11 cellular contexts compared by ENCODE assay signal in genomic region chr3:3201584-3201983, GRCh38. TPM values are rescaled to one million over a fixed set of nuclear protein-coding genes. Genes with fewer than 3 reads are reported as not detected.
DNase-seq lines count a peak whose midpoint lies in the region; ATAC-seq and TF ChIP-seq lines count a peak whose summit lies in the region.
"Had no signal": no experiment of that assay in that cellular context is flagged by ENCODE, and none has a peak within 500 bp of the region (broad histone marks: within the 10 kb centered on the region; RNA-seq: fewer than 3 reads in every experiment).

No MANE protein-coding gene starts in this region.

- WGBS in smooth muscle cell (ENCODE audit: low lambda C conversion rate), result 47% methylated on average over 3 of the region's 3 CpGs
- 79 to 88% (median 84%) methylated on average over 3 of the region's 3 CpGs for whole genome bisulfite sequencing in ovary, 3 donors

- intact Hi-C loops in ovary (cut with DNase I), result loop anchor here in 3 of 4 donors (5.0 to 10.0 kb wide), 2 partner anchors 1073 to 1086 kb away; no protein-coding TSS in a partner anchor

- ATAC-seq in GM19023 (IDR thresholded peaks at IDR 0.05; ENCODE audit: unreplicated experiment), result peak; percentile 85
- ATAC-seq in GM21786 (IDR thresholded peaks at IDR 0.05; ENCODE audit: unreplicated experiment), result peak; percentile 96
- peak; percentile 71 for ATAC-seq in HG03354 (IDR thresholded peaks at IDR 0.05; ENCODE audit: poor library complexity, severe bottlenecking, unreplicated experiment)
- ATAC-seq: naive thymus-derived CD8-positive, alpha-beta T cell had no signal

- H3K4me1 ChIP-seq in smooth muscle cell (ENCODE audit: low read depth), result no peaks in the 10 kb centered on the region
- H3K4me1 ChIP-seq in ovary (ENCODE audit: insufficient read depth), result no peaks in the 10 kb centered on the region

- no peak for TF ChIP-seq POLR2A in ovary (IDR thresholded peaks at IDR 0.05)

- no peak overlapping the region for H3K4me2 ChIP-seq in smooth muscle cell

- H3F3A ChIP-seq in smooth muscle cell (ENCODE audit: low read depth), result no peaks in the 10 kb centered on the region

- H3K4me3 ChIP-seq in smooth muscle cell (no peak overlapping the region), ovary (no peak overlapping the region)

- no peak for TF ChIP-seq EP300 in ovary (IDR thresholded peaks at IDR 0.05)

- DNase-seq in smooth muscle cell (lab: John Stamatoyannopoulos, UW; ENCODE audit: unreplicated experiment), result no peak
- no peak for DNase-seq in NAMALWA (ENCODE audit: low spot score)
- no peak for DNase-seq in ovary
- no peak for DNase-seq in SK-N-DZ (ENCODE audit: low spot score)
- DNase-seq: activated T-cell treated with anti-CD3 and anti-CD28 coated beads, Interleukin-2, amount 50 U/mL, for 48 hours; cortex of kidney; naive thymus-derived CD8-positive, alpha-beta T cell had no signal

- H3K36me3 ChIP-seq in smooth muscle cell (ENCODE audit: low read depth), result no peaks in the 10 kb centered on the region
- no peaks in the 10 kb centered on the region for H3K36me3 ChIP-seq in ovary
- H3K36me3 ChIP-seq: thoracic aorta had no signal

- H3K27me3 ChIP-seq in smooth muscle cell (ENCODE audit: low read depth) (no peaks in the 10 kb centered on the region), ovary (no peaks in the 10 kb centered on the region)

- H3K27ac ChIP-seq in smooth muscle cell (ENCODE audit: low read depth) (no peak overlapping the region), ovary (no peak overlapping the region)
- H3K27ac ChIP-seq: thoracic aorta had no signal

- no peaks in the 10 kb centered on the region for H3K79me2 ChIP-seq in smooth muscle cell (ENCODE audit: low read depth)

- no peak overlapping the region for H3K9ac ChIP-seq in smooth muscle cell (ENCODE audit: low read depth)

- TF ChIP-seq CTCF in smooth muscle cell (IDR thresholded peaks at IDR 0.05; ENCODE audit: borderline replicate concordance, insufficient read depth, poor library complexity, severe bottlenecking) (no peak), ovary (IDR thresholded peaks at IDR 0.05) (no peak)

- H2AFZ ChIP-seq in smooth muscle cell (ENCODE audit: low read depth), result peak overlapping the region; percentile 52

- H3K9me3 ChIP-seq in smooth muscle cell (replicated peaks; ENCODE audit: low read depth), result no peaks in the 10 kb centered on the region
- H3K9me3 ChIP-seq in ovary, result no peaks in the 10 kb centered on the region
- H3K9me3 ChIP-seq: thoracic aorta had no signal

- no peaks in the 10 kb centered on the region for H4K20me1 ChIP-seq in smooth muscle cell (ENCODE audit: low read depth)

RNA-seq across cellular contexts. Expression of gene CRBN, which starts 22.1 kb away (rescaled TPM):
- 47.2 and 77.5 TPM in 2 replicates for total RNA-seq in smooth muscle cell
- polyA plus RNA-seq in smooth muscle cell, result 26.8 and 31.5 TPM in 2 replicates
- total RNA-seq in ovary, result 100 to 1,000 TPM in 1 of 7 donors, 10 to 100 TPM in 6; 45.1 to 102 (median 56.2) TPM
- 10 to 100 TPM; 39.1 to 41.2 TPM for polyA plus RNA-seq in ovary
- polyA plus RNA-seq in SK-N-DZ (2014; cell fraction: cytosol; rRNA removed), result 59.4 and 66.2 TPM in 2 replicates
- polyA plus RNA-seq in SK-N-DZ (2014; cell fraction: nucleus; rRNA removed), result 97.9 and 136 TPM in 2 replicates
